In genomic region chr18:63236417-63236816, GRCh38 we compare ENCODE assay signal across 10 cellular contexts.
DNase-seq lines count a peak whose midpoint lies in the region; TF ChIP-seq lines count a peak whose summit lies in the region.
"Had no signal": no experiment of that assay in that cellular context is flagged by ENCODE, and none has a peak within 500 bp of the region (broad histone marks: within the 10 kb centered on the region; RNA-seq: fewer than 3 reads in every experiment).

No MANE protein-coding gene starts in this region.

- H3K36me3 Mint-ChIP-seq in CD14-positive monocyte = no peaks in the 10 kb centered on the region
- H3K36me3 Mint-ChIP-seq in Caco-2 (ENCODE audit: insufficient read depth, unreplicated experiment) = no peaks in the 10 kb centered on the region

- no peaks in the 10 kb centered on the region for H3K9me3 Mint-ChIP-seq in CD14-positive monocyte
- no peaks in the 10 kb centered on the region for H3K9me3 Mint-ChIP-seq in Caco-2 (ENCODE audit: unreplicated experiment)
- H3K9me3 Mint-ChIP-seq: endodermal cell had no signal

- POLR2A ChIA-PET in Caco-2 (lab: Charles Lee) = no interaction called here

- TF ChIP-seq CTCF in CD14-positive monocyte (IDR thresholded peaks at IDR 0.05) (no peak), Peyer's patch (IDR thresholded peaks at IDR 0.05) (no peak), neutrophil (IDR thresholded peaks at IDR 0.05) (no peak), Caco-2 (IDR thresholded peaks at IDR 0.05; ENCODE audit: insufficient read depth in 1 of 2, low read depth in 1 of 2, low read length in 1 of 2, severe bottlenecking in 1 of 2, unreplicated experiment in 1 of 2) (no peak)

- H3K36me3 ChIP-seq in Peyer's patch = no peaks in the 10 kb centered on the region
- H3K36me3 ChIP-seq in effector memory CD4-positive, alpha-beta T cell (ENCODE audit: control insufficient read depth, insufficient read depth, low read length) = peaks cover 19% of the 10 kb centered on the region
- H3K36me3 ChIP-seq in neutrophil = no peaks in the 10 kb centered on the region
- H3K36me3 ChIP-seq in Caco-2 (ENCODE audit: control insufficient read depth, insufficient read depth, low read length) = no peaks in the 10 kb centered on the region

- CTCF ChIA-PET in Caco-2 (lab: Charles Lee) = no interaction called here

- TF ChIP-seq POLR2A in Peyer's patch (IDR thresholded peaks at IDR 0.05) = no peak

- H3K4me3 ChIP-seq in Peyer's patch = no peak overlapping the region
- no peak overlapping the region for H3K4me3 ChIP-seq in effector memory CD4-positive, alpha-beta T cell (ENCODE audit: insufficient read depth, low read depth, low read length, poor library complexity, severe bottlenecking)
- peak overlapping the region; percentile 51 to 52 for H3K4me3 ChIP-seq in neutrophil (ENCODE audit: low read depth in 1 of 2, low read length in 1 of 2)
- no peak overlapping the region for H3K4me3 ChIP-seq in Caco-2 (ENCODE audit: low read depth, low read length)

- intact Hi-C loops in CD14-positive monocyte (cut with micrococcal nuclease) = loop anchor here in 1 of 2 donors (5.0 kb wide), 1 partner anchor 66 kb away; no protein-coding TSS in a partner anchor
- intact Hi-C loops in Caco-2 (cut with micrococcal nuclease; ENCODE audit: unreplicated experiment) = no loop called here

- H3K27me3 ChIP-seq in Peyer's patch (no peaks in the 10 kb centered on the region), neutrophil (no peaks in the 10 kb centered on the region), Caco-2 (replicated peaks; ENCODE audit: control insufficient read depth, insufficient read depth, low read length) (no peaks in the 10 kb centered on the region)
- H3K27me3 ChIP-seq in effector memory CD4-positive, alpha-beta T cell (replicated peaks; ENCODE audit: control insufficient read depth, insufficient read depth, low read length, poor library complexity, severe bottlenecking) = no peaks in the 10 kb centered on the region

- DNase-seq in CD14-positive monocyte (ENCODE audit: low spot score) = peak; percentile 88
- DNase-seq in Peyer's patch = no peak
- no peak for DNase-seq in effector memory CD4-positive, alpha-beta T cell
- no peak for DNase-seq in Caco-2
- DNase-seq in NCI-H2171 (lab: John Stamatoyannopoulos, UW) = no peak
- DNase-seq in superior temporal gyrus (ENCODE audit: extremely low spot score) = no peak
- no peak for DNase-seq in GM19240 (ENCODE audit: insufficient read length, low spot score)
- DNase-seq: endodermal cell had no signal

- H3K4me1 Mint-ChIP-seq in CD14-positive monocyte (peaks cover 44% of the 10 kb centered on the region), Caco-2 (ENCODE audit: low read depth, unreplicated experiment) (no peaks in the 10 kb centered on the region)

- H3K4me1 ChIP-seq in Peyer's patch (peaks cover 0 to 16% (median 0%) of the 10 kb centered on the region in 4 donors), neutrophil (ENCODE audit: control insufficient read depth in 1 of 2, insufficient read depth in 1 of 2, low read depth in 1 of 2, low read length in 1 of 2) (peaks cover 31 to 39% of the 10 kb centered on the region in 2 experiments), Caco-2 (peaks cover 12% of the 10 kb centered on the region; the same call in 1 of the 2 replicates)
- H3K4me1 ChIP-seq in effector memory CD4-positive, alpha-beta T cell (ENCODE audit: control insufficient read depth, insufficient read depth, low read length, poor library complexity, severe bottlenecking) = peaks cover under 1% of the 10 kb centered on the region

- peak overlapping the region in 3 of 4 donors; percentile 34 to 65 (median 42) for H3K27ac ChIP-seq in Peyer's patch
- H3K27ac ChIP-seq in effector memory CD4-positive, alpha-beta T cell (ENCODE audit: insufficient read depth, low read length, poor library complexity, severe bottlenecking) = peak overlapping the region; percentile 31
- H3K27ac ChIP-seq in neutrophil = peak overlapping the region; percentile 88

- H3K27ac Mint-ChIP-seq in CD14-positive monocyte (peak overlapping the region; percentile 99 to 100 (median 99)), Caco-2 (ENCODE audit: unreplicated experiment) (no peak overlapping the region)
- H3K27ac Mint-ChIP-seq: endodermal cell had no signal

- H3K27me3 Mint-ChIP-seq in CD14-positive monocyte (ENCODE audit: low read depth in 3 of 3) (peaks cover 0 to 3% (median 0%) of the 10 kb centered on the region in 3 donors), Caco-2 (ENCODE audit: insufficient read depth, unreplicated experiment) (no peaks in the 10 kb centered on the region)
- H3K27me3 Mint-ChIP-seq: IgD-negative memory B cell had no signal

- no peaks in the 10 kb centered on the region for H3K9me3 ChIP-seq in Peyer's patch
- no peaks in the 10 kb centered on the region for H3K9me3 ChIP-seq in effector memory CD4-positive, alpha-beta T cell (ENCODE audit: control insufficient read depth, low read length)
- no peaks in the 10 kb centered on the region for H3K9me3 ChIP-seq in neutrophil
- H3K9me3 ChIP-seq in Caco-2 = no peaks in the 10 kb centered on the region

- H3K4me3 Mint-ChIP-seq in CD14-positive monocyte (peak overlapping the region; percentile 79 to 87), Caco-2 (ENCODE audit: unreplicated experiment) (no peak overlapping the region)
- H3K4me3 Mint-ChIP-seq: endodermal cell had no signal

- BruUV-seq in Caco-2 (replicated peaks; lab: Mats Ljungman, UMichigan) = no TSS peak

Comparison
In these comparisons a context has a peak if more than half of its experiments do, and no peak if none do; other contexts are left out.
1. H3K27ac ChIP-seq: peak in every context shown above with its lines; median percentile 88 in neutrophil; 42 in Peyer's patch; 31 in effector memory CD4-positive, alpha-beta T cell.
2. H3K4me3 ChIP-seq: peak in neutrophil (2 of 2); none in Peyer's patch (0 of 4), effector memory CD4-positive, alpha-beta T cell (single experiment) and Caco-2 (single experiment).